In the genomic region with DNA sequence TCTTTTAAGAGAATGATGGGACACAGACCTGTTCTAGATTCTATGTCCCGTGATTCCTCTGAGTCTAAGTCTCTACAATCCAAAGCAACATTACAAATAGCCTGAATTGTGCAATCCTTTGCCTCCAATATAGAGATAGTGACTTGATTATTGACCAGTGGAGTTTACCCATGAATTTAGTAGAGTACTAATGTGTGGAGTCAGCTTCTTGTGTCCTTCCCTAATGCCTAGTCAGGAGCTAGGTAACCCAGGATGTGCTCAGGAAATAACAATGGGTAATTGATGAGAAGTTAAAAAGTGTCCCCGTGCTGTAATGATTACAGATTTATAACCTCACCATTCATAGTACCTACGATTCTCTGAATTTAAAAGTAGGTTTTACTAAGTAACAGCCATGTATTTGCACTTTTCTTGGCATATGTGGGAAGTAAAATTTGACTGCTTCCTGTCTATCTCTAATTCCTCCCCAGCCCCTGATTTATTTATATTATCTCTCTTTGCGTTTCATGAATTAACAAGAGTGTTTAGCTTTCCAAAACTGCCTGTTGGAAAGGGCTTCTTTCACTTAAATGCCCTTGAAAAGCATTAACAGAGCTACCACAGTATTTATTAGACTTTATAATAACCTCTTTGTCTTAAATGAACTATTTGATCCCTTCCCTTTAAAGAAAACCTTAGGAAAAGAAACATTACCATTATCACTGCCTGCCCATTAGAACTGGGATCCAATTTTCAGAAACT, we compare ENCODE assay signal across 12 cellular contexts. TPM values are rescaled to one million over a fixed set of nuclear protein-coding genes. Genes with fewer than 3 reads are reported as not detected.
DNase-seq lines count a peak whose midpoint lies in the region; ATAC-seq and TF ChIP-seq lines count a peak whose summit lies in the region.
"Had no signal": no experiment of that assay in that cellular context is flagged by ENCODE, and none has a peak within 500 bp of the region (broad histone marks: within the 10 kb centered on the region; RNA-seq: fewer than 3 reads in every experiment).

No MANE protein-coding gene starts in this region.

- H3K36me3 ChIP-seq in brain microvascular endothelial cell (replicated peaks) (peaks cover 5% of the 10 kb centered on the region), mesodermal cell (ENCODE audit: control insufficient read depth, insufficient read depth, low read length) (peaks cover 67% of the 10 kb centered on the region), upper lobe of left lung (peaks cover 7 to 96% (median 48%) of the 10 kb centered on the region in 4 donors)

- H3K27me3 ChIP-seq in brain microvascular endothelial cell (replicated peaks) (no peaks in the 10 kb centered on the region), upper lobe of left lung (no peaks in the 10 kb centered on the region)
- H3K27me3 ChIP-seq: MG63 had no signal

- no peaks in the 10 kb centered on the region for H3K27me3 Mint-ChIP-seq in activated naive CD8-positive, alpha-beta T cell treated with anti-CD3 and anti-CD28 coated beads, Interleukin-2, amount 10 ng/mL, durations not matched to agents 7 days and 5 days
- no peaks in the 10 kb centered on the region for H3K27me3 Mint-ChIP-seq in activated naive CD8-positive, alpha-beta T cell treated with anti-CD3 and anti-CD28 coated beads, Interleukin-2, amount 50 U/mL, for 24 hours
- no peaks in the 10 kb centered on the region for H3K27me3 Mint-ChIP-seq in glutamatergic neuron (ENCODE audit: unreplicated experiment)

- H3K27ac ChIP-seq in brain microvascular endothelial cell (peak overlapping the region; percentile 65), mesodermal cell (ENCODE audit: low read depth, low read length, severe bottlenecking) (peak overlapping the region; percentile 88), upper lobe of left lung (peak overlapping the region; percentile 37 to 71 (median 56))

- no peak for ATAC-seq in activated naive CD8-positive, alpha-beta T cell treated with anti-CD3 and anti-CD28 coated beads, Interleukin-2, amount 10 ng/mL, durations not matched to agents 7 days and 5 days (ENCODE audit: low read depth)
- ATAC-seq in activated naive CD8-positive, alpha-beta T cell treated with anti-CD3 and anti-CD28 coated beads, Interleukin-2, amount 50 U/mL, for 24 hours = no peak
- no peak for ATAC-seq in upper lobe of left lung (ENCODE audit: low FRiP score in 2 of 2)
- no peak for ATAC-seq in GM19452 (IDR thresholded peaks at IDR 0.05; ENCODE audit: unreplicated experiment)
- no peak for ATAC-seq in sciatic nerve

- no CpG with 5 or more reads among the region's 4 CpGs for WGBS in mesodermal cell (ENCODE audit: insufficient coverage in 2 of 2), 2 experiments
- WGBS in upper lobe of left lung, 2 donors = 50 to 69% methylated on average over 4 of the region's 4 CpGs

- H3K9me3 ChIP-seq in mesodermal cell (ENCODE audit: control insufficient read depth, low read length) (no peaks in the 10 kb centered on the region), upper lobe of left lung (no peaks in the 10 kb centered on the region)
- H3K9me3 ChIP-seq: MG63 had no signal

- peaks cover 1% of the 10 kb centered on the region for H3K9me3 Mint-ChIP-seq in activated naive CD8-positive, alpha-beta T cell treated with anti-CD3 and anti-CD28 coated beads, Interleukin-2, amount 10 ng/mL, durations not matched to agents 7 days and 5 days
- no peaks in the 10 kb centered on the region for H3K9me3 Mint-ChIP-seq in activated naive CD8-positive, alpha-beta T cell treated with anti-CD3 and anti-CD28 coated beads, Interleukin-2, amount 50 U/mL, for 24 hours
- peaks cover 1% of the 10 kb centered on the region for H3K9me3 Mint-ChIP-seq in glutamatergic neuron (ENCODE audit: unreplicated experiment)
- H3K9me3 Mint-ChIP-seq: WTC11 had no signal

- DNase-seq in activated naive CD8-positive, alpha-beta T cell treated with anti-CD3 and anti-CD28 coated beads, Interleukin-2, amount 10 ng/mL, durations not matched to agents 7 days and 5 days = no peak
- DNase-seq in activated naive CD8-positive, alpha-beta T cell treated with anti-CD3 and anti-CD28 coated beads, Interleukin-2, amount 50 U/mL, for 24 hours = no peak
- DNase-seq in brain microvascular endothelial cell (no peak), upper lobe of left lung (no peak), glutamatergic neuron (no peak), sciatic nerve (ENCODE audit: low spot score) (no peak)
- DNase-seq: DMS79, MG63, SIG-M5 had no signal

- no peak for TF ChIP-seq POLR2A in upper lobe of left lung (IDR thresholded peaks at IDR 0.05)

- H3K4me1 Mint-ChIP-seq in activated naive CD8-positive, alpha-beta T cell treated with anti-CD3 and anti-CD28 coated beads, Interleukin-2, amount 10 ng/mL, durations not matched to agents 7 days and 5 days = peaks cover 76% of the 10 kb centered on the region
- peaks cover 52% of the 10 kb centered on the region for H3K4me1 Mint-ChIP-seq in activated naive CD8-positive, alpha-beta T cell treated with anti-CD3 and anti-CD28 coated beads, Interleukin-2, amount 50 U/mL, for 24 hours
- peaks cover 16% of the 10 kb centered on the region for H3K4me1 Mint-ChIP-seq in glutamatergic neuron (ENCODE audit: low read depth, unreplicated experiment)

- H3K36me3 Mint-ChIP-seq in activated naive CD8-positive, alpha-beta T cell treated with anti-CD3 and anti-CD28 coated beads, Interleukin-2, amount 10 ng/mL, durations not matched to agents 7 days and 5 days = peaks cover 78% of the 10 kb centered on the region
- peaks cover 43% of the 10 kb centered on the region for H3K36me3 Mint-ChIP-seq in activated naive CD8-positive, alpha-beta T cell treated with anti-CD3 and anti-CD28 coated beads, Interleukin-2, amount 50 U/mL, for 24 hours (ENCODE audit: low read depth)
- H3K36me3 Mint-ChIP-seq in glutamatergic neuron (ENCODE audit: unreplicated experiment) = no peaks in the 10 kb centered on the region

- intact Hi-C loops in sciatic nerve (cut with DNase I) = no loop called here

- peak overlapping the region; percentile 74 for H3K4me3 Mint-ChIP-seq in activated naive CD8-positive, alpha-beta T cell treated with anti-CD3 and anti-CD28 coated beads, Interleukin-2, amount 10 ng/mL, durations not matched to agents 7 days and 5 days
- H3K4me3 Mint-ChIP-seq in activated naive CD8-positive, alpha-beta T cell treated with anti-CD3 and anti-CD28 coated beads, Interleukin-2, amount 50 U/mL, for 24 hours = no peak overlapping the region
- H3K4me3 Mint-ChIP-seq in glutamatergic neuron (ENCODE audit: unreplicated experiment) = no peak overlapping the region

- in situ Hi-C loops in brain microvascular endothelial cell (cut with HindIII; ENCODE audit: low pct_ligation_motif_present, low sequenced_read_pairs) = no loop called here

- H3K27ac Mint-ChIP-seq in activated naive CD8-positive, alpha-beta T cell treated with anti-CD3 and anti-CD28 coated beads, Interleukin-2, amount 10 ng/mL, durations not matched to agents 7 days and 5 days = peak overlapping the region; percentile 98
- H3K27ac Mint-ChIP-seq in activated naive CD8-positive, alpha-beta T cell treated with anti-CD3 and anti-CD28 coated beads, Interleukin-2, amount 50 U/mL, for 24 hours = no peak overlapping the region
- H3K27ac Mint-ChIP-seq in glutamatergic neuron (ENCODE audit: unreplicated experiment) = no peak overlapping the region

- peaks cover 57% of the 10 kb centered on the region for H3K4me1 ChIP-seq in mesodermal cell (ENCODE audit: control insufficient read depth, insufficient read depth, low read length, poor library complexity, severe bottlenecking)
- H3K4me1 ChIP-seq in upper lobe of left lung = peaks cover 72 to 87% (median 82%) of the 10 kb centered on the region in 4 donors

- no peak for TF ChIP-seq CTCF in brain microvascular endothelial cell (IDR thresholded peaks at IDR 0.05; ENCODE audit: low read depth, low read length, missing control alignments)
- TF ChIP-seq CTCF in upper lobe of left lung (IDR thresholded peaks at IDR 0.05) = no peak
- TF ChIP-seq CTCF in glutamatergic neuron (IDR thresholded peaks at IDR 0.05; ENCODE audit: partially characterized antibody, unreplicated experiment) = no peak

- POLR2A ChIA-PET in activated naive CD8-positive, alpha-beta T cell treated with anti-CD3 and anti-CD28 coated beads, Interleukin-2, amount 10 ng/mL, durations not matched to agents 7 days and 5 days (lab: Charles Lee) = interaction anchor here (0.6 to 5.4 kb wide), 15 partner anchors 9 to 512 kb away, joined by 3 to 68 read pairs (median 4); partner anchors contain the start of genes NEDD9 and SMIM13

- H3K4me3 ChIP-seq in brain microvascular endothelial cell (ENCODE audit: low read depth, low read length) = no peak overlapping the region
- no peak overlapping the region for H3K4me3 ChIP-seq in mesodermal cell (ENCODE audit: extremely low read depth, insufficient read depth, low read length, poor library complexity, severe bottlenecking)
- no peak overlapping the region for H3K4me3 ChIP-seq in upper lobe of left lung
- H3K4me3 ChIP-seq: MG63 had no signal

- TF ChIP-seq EP300 in upper lobe of left lung (IDR thresholded peaks at IDR 0.05) = no peak

RNA-seq across cellular contexts. Expression of gene NEDD9, which starts 30.5 kb away (rescaled TPM):
- total RNA-seq in activated naive CD8-positive, alpha-beta T cell treated with anti-CD3 and anti-CD28 coated beads, Interleukin-2, amount 10 ng/mL, durations not matched to agents 7 days and 5 days = 10 to 100 TPM; 72.2 to 80.8 TPM
- 16.7 TPM for polyA plus RNA-seq in mesodermal cell (2013, experiment 1 of 2)
- 16.1 TPM for polyA plus RNA-seq in mesodermal cell (2013, experiment 2 of 2)
- total RNA-seq in upper lobe of left lung (100 to 1,000 TPM; 122 to 334 (median 173) TPM), glutamatergic neuron (ENCODE audit: unreplicated experiment) (0.71 TPM), sciatic nerve (55.4 TPM)

Comparison
In these comparisons a context has a peak if more than half of its experiments do, and no peak if none do; other contexts are left out.
1. RNA of gene NEDD9, which starts 30.5 kb away (total RNA-seq): 122 to 334 TPM in upper lobe of left lung, 72.2 to 80.8 TPM in activated naive CD8-positive, alpha-beta T cell treated with anti-CD3 and anti-CD28 coated beads, Interleukin-2, amount 10 ng/mL, durations not matched to agents 7 days and 5 days and 55.4 TPM in sciatic nerve (single experiment); 0.71 TPM in glutamatergic neuron (single experiment); every median in the first group is over 10 times any median in the second.
2. Peak in every context shown above with its lines, with median percentiles within 50 percentile points of each other: H3K27ac ChIP-seq.